Comparison of ENCODE assay signal across 8 cellular contexts in genomic region chr12:96195845-96196451, GRCh38. TPM values are rescaled to one million over a fixed set of nuclear protein-coding genes. Genes with fewer than 3 reads are reported as not detected.
DNase-seq lines count a peak whose midpoint lies in the region; ATAC-seq and TF ChIP-seq lines count a peak whose summit lies in the region.

No MANE protein-coding gene starts in this region.

- no peaks in the 10 kb centered on the region for H3K9me3 Mint-ChIP-seq in activated T-cell treated with anti-CD3 and anti-CD28 coated beads, Interleukin-2, amount 50 U/mL, for 72 hours

- H3K79me2 ChIP-seq in DOHH2 (ENCODE audit: control insufficient read depth, low read length) (peaks cover 57% of the 10 kb centered on the region), parathyroid adenoma (no peaks in the 10 kb centered on the region)

- peak overlapping the region; percentile 92 for H3K4me3 ChIP-seq in DOHH2 (ENCODE audit: low read length)
- peak overlapping the region; percentile 81 for H3K4me3 ChIP-seq in NB4 (ENCODE audit: low read depth, low read length)
- peak overlapping the region; percentile 96 for H3K4me3 ChIP-seq in fibroblast of the aortic adventitia (ENCODE audit: low read depth, low read length)
- peak overlapping the region; percentile 44 for H3K4me3 ChIP-seq in parathyroid adenoma (ENCODE audit: low read depth, low read length)

- 0 out of 2 replicates have a peak, but pooled peaks cover 4% of the 10 kb centered on the region for H4K20me1 ChIP-seq in DOHH2 (ENCODE audit: control insufficient read depth, insufficient read depth, low read depth, low read length)

- peak overlapping the region; percentile 97 to 100 for H3K4me3 Mint-ChIP-seq in activated T-cell treated with anti-CD3 and anti-CD28 coated beads, Interleukin-2, amount 50 U/mL, for 72 hours

- no peaks in the 10 kb centered on the region for H3K9me2 ChIP-seq in DOHH2 (replicated peaks; ENCODE audit: control insufficient read depth, low read length)

- DNase-seq in NB4 (ENCODE audit: low read depth): peak; percentile 28
- peak; percentile 31 to 43 for DNase-seq in activated T-cell treated with anti-CD3 and anti-CD28 coated beads, Interleukin-2, amount 50 U/mL, for 72 hours
- DNase-seq in fibroblast of the aortic adventitia (ENCODE audit: low read depth): peak; percentile 63
- DNase-seq in NCI-H128 (lab: John Stamatoyannopoulos, UW; ENCODE audit: unreplicated experiment): no peak

- H3K36me3 ChIP-seq in DOHH2 (ENCODE audit: control insufficient read depth, low read length) (no peaks in the 10 kb centered on the region), parathyroid adenoma (ENCODE audit: control insufficient read depth, insufficient read depth, low read length) (no peaks in the 10 kb centered on the region)

- H3K27ac ChIP-seq in DOHH2 (ENCODE audit: low read depth, low read length) (no peak overlapping the region), parathyroid adenoma (no peak overlapping the region)

- H3K27ac Mint-ChIP-seq in activated T-cell treated with anti-CD3 and anti-CD28 coated beads, Interleukin-2, amount 50 U/mL, for 72 hours: peak overlapping the region; percentile 100

- H3K27me3 ChIP-seq in DOHH2 (ENCODE audit: control insufficient read depth, low read length) (0 out of 2 replicates have a peak, but pooled peaks cover 3% of the 10 kb centered on the region), parathyroid adenoma (ENCODE audit: control insufficient read depth, insufficient read depth, low read length) (no peaks in the 10 kb centered on the region)

- peak; percentile 11 to 15 for ATAC-seq in activated T-cell treated with anti-CD3 and anti-CD28 coated beads, Interleukin-2, amount 50 U/mL, for 72 hours (replicated peaks in 1 of 2)
- ATAC-seq in GM21717 (IDR thresholded peaks at IDR 0.05; ENCODE audit: unreplicated experiment) (no peak), HG03520 (IDR thresholded peaks at IDR 0.05; ENCODE audit: unreplicated experiment) (no peak)

- H2AFZ ChIP-seq in parathyroid adenoma: no peak overlapping the region

- peaks cover 6 to 14% of the 10 kb centered on the region in 2 donors for H3K36me3 Mint-ChIP-seq in activated T-cell treated with anti-CD3 and anti-CD28 coated beads, Interleukin-2, amount 50 U/mL, for 72 hours (ENCODE audit: insufficient read depth in 2 of 2)

- peaks cover 85% of the 10 kb centered on the region for H3K4me1 ChIP-seq in DOHH2 (ENCODE audit: control insufficient read depth, low read length)
- no peaks in the 10 kb centered on the region for H3K4me1 ChIP-seq in parathyroid adenoma

- H3F3A ChIP-seq in DOHH2 (ENCODE audit: control insufficient read depth, insufficient read depth): peaks cover 50% of the 10 kb centered on the region

- no peaks in the 10 kb centered on the region for H3K27me3 Mint-ChIP-seq in activated T-cell treated with anti-CD3 and anti-CD28 coated beads, Interleukin-2, amount 50 U/mL, for 72 hours (ENCODE audit: low read depth)

- TF ChIP-seq CTCF in DOHH2 (IDR thresholded peaks at IDR 0.05; ENCODE audit: low read depth, low read length, poor library complexity, severe bottlenecking) (no peak), NB4 (IDR thresholded peaks at IDR 0.05; ENCODE audit: low read depth, low read length) (no peak), fibroblast of the aortic adventitia (IDR thresholded peaks at IDR 0.05; ENCODE audit: insufficient read depth, low read length) (no peak), parathyroid adenoma (IDR thresholded peaks at IDR 0.05) (no peak)

- H3K4me1 Mint-ChIP-seq in activated T-cell treated with anti-CD3 and anti-CD28 coated beads, Interleukin-2, amount 50 U/mL, for 72 hours (ENCODE audit: low read depth): peaks cover 67% of the 10 kb centered on the region

- TF ChIP-seq POLR2A in NB4 (IDR thresholded peaks at IDR 0.05; ENCODE audit: extremely low read depth, insufficient read length): no peak

- H3K9ac ChIP-seq in parathyroid adenoma: no peak overlapping the region

- peak overlapping the region; percentile 96 for H3K4me2 ChIP-seq in DOHH2 (ENCODE audit: low read length)
- H3K4me2 ChIP-seq in parathyroid adenoma (ENCODE audit: low read length): no peak overlapping the region

- H3K9me3 ChIP-seq in DOHH2 (ENCODE audit: control insufficient read depth, insufficient read depth, low read length) (no peaks in the 10 kb centered on the region), parathyroid adenoma (ENCODE audit: control insufficient read depth, low read length) (no peaks in the 10 kb centered on the region)

RNA-seq across cellular contexts. Expression of gene ELK3, which starts 1.8 kb away (rescaled TPM):
- 10 to 100 TPM; 31.2 to 34.9 TPM for total RNA-seq in activated T-cell treated with anti-CD3 and anti-CD28 coated beads, Interleukin-2, amount 50 U/mL, for 72 hours
- 18.6 and 75.0 TPM in 2 replicates for total RNA-seq in fibroblast of the aortic adventitia (ENCODE audit: low replicate concordance)

Comparison
In these comparisons a context has a peak if more than half of its experiments do, and no peak if none do; other contexts are left out.
1. H3K4me3 ChIP-seq: peak in every context shown above with its lines; median percentile 96 in fibroblast of the aortic adventitia; 92 in DOHH2; 81 in NB4; 44 in parathyroid adenoma.
2. ATAC-seq: peak in activated T-cell treated with anti-CD3 and anti-CD28 coated beads, Interleukin-2, amount 50 U/mL, for 72 hours (2 of 2); none in GM21717 (single experiment) and HG03520 (single experiment).